Comparison of ENCODE assay signal across 1 cellular context in genomic region chr3:150760431-150761200, GRCh38.
TF ChIP-seq lines count a peak whose summit lies in the region.

No MANE protein-coding gene starts in this region.

TF ChIP-seq in H1, 55 proteins besides CTCF, POLR2A, EP300 and RAD21 (continued from another document):
- TF ChIP-seq CHD1 (IDR thresholded peaks at IDR 0.05; ENCODE audit: low read depth, low read length) (no peak), BACH1 (IDR thresholded peaks at IDR 0.05; ENCODE audit: low read length) (no peak), SIX5 (IDR thresholded peaks at IDR 0.05; ENCODE audit: low read depth, low read length) (no peak), MAFK (IDR thresholded peaks at IDR 0.05; ENCODE audit: low read depth, low read length) (no peak), ATF2 (IDR thresholded peaks at IDR 0.05; ENCODE audit: low read length) (no peak)
TF ChIP-seq in H1: peak in this region for 0.
